ENCODE assay signal across 6 cellular contexts in genomic region chr19:38360839-38361631, GRCh38. TPM values are rescaled to one million over a fixed set of nuclear protein-coding genes. Genes with fewer than 3 reads are reported as not detected.
DNase-seq lines count a peak whose midpoint lies in the region; ATAC-seq and TF ChIP-seq lines count a peak whose summit lies in the region.

No MANE protein-coding gene starts in this region.

- H3K4me1 Mint-ChIP-seq in activated naive CD8-positive, alpha-beta T cell (ENCODE audit: low read depth) = peaks cover 10% of the 10 kb centered on the region
- no peaks in the 10 kb centered on the region for H3K4me1 Mint-ChIP-seq in mesothelial cell of epicardium

- peak overlapping the region; percentile 81 for H3K4me3 Mint-ChIP-seq in activated naive CD8-positive, alpha-beta T cell
- peak overlapping the region; percentile 86 for H3K4me3 Mint-ChIP-seq in mesothelial cell of epicardium

- no peaks in the 10 kb centered on the region for H3K27me3 Mint-ChIP-seq in activated naive CD8-positive, alpha-beta T cell
- peaks cover 64% of the 10 kb centered on the region for H3K27me3 Mint-ChIP-seq in mesothelial cell of epicardium (ENCODE audit: low read depth)

- no peaks in the 10 kb centered on the region for H3K9me3 Mint-ChIP-seq in activated naive CD8-positive, alpha-beta T cell (ENCODE audit: low read depth)
- H3K9me3 Mint-ChIP-seq in mesothelial cell of epicardium = no peaks in the 10 kb centered on the region

- DNase-seq in DMS53 (lab: John Stamatoyannopoulos, UW) = peak; percentile 75
- DNase-seq in mesothelial cell of epicardium (ENCODE audit: low spot score in 2 of 2, unreplicated experiment in 2 of 2) = no peak
- DNase-seq in NCI-H128 (lab: John Stamatoyannopoulos, UW; ENCODE audit: unreplicated experiment) = no peak

- H3K36me3 Mint-ChIP-seq in activated naive CD8-positive, alpha-beta T cell = no peaks in the 10 kb centered on the region
- no peaks in the 10 kb centered on the region for H3K36me3 Mint-ChIP-seq in mesothelial cell of epicardium

- TF ChIP-seq CTCF in mesothelial cell of epicardium (IDR thresholded peaks at IDR 0.05; ENCODE audit: unreplicated experiment) = no peak

- no peak for ATAC-seq in GM21717 (IDR thresholded peaks at IDR 0.05; ENCODE audit: unreplicated experiment)
- ATAC-seq in GM18873 (IDR thresholded peaks at IDR 0.05; ENCODE audit: low FRiP score, unreplicated experiment) = no peak

- H3K27ac Mint-ChIP-seq in activated naive CD8-positive, alpha-beta T cell = no peak overlapping the region
- H3K27ac Mint-ChIP-seq in mesothelial cell of epicardium = no peak overlapping the region

RNA-seq across cellular contexts. Expression of gene PSMD8, which starts 13.3 kb away (rescaled TPM):
- 131 to 144 TPM (median 135 TPM) in 3 replicates for total RNA-seq in mesothelial cell of epicardium

RNA-seq across cellular contexts. Expression of gene CATSPERG, which starts 25.4 kb away (rescaled TPM):
- total RNA-seq in mesothelial cell of epicardium = 26.4 to 30.3 TPM (median 26.6 TPM) in 3 replicates

RNA-seq across cellular contexts. Expression of gene GGN, which starts 26.8 kb away (rescaled TPM):
- total RNA-seq in mesothelial cell of epicardium = 1.3 to 2.4 TPM (median 2.0 TPM) in 3 replicates

RNA-seq across cellular contexts. Expression of gene SPRED3, which starts 27.5 kb away (rescaled TPM):
- 6.7 to 7.1 TPM (median 7.0 TPM) in 3 replicates for total RNA-seq in mesothelial cell of epicardium

RNA-seq across cellular contexts. Expression of gene KCNK6, which starts 41.4 kb away (rescaled TPM):
- 2.8 to 2.9 TPM (median 2.9 TPM) in 3 replicates for total RNA-seq in mesothelial cell of epicardium
